Comparison of ENCODE assay signal across 1 cellular context in genomic region chr10:3045471-3046209, GRCh38.
TF ChIP-seq lines count a peak whose summit lies in the region.

No MANE protein-coding gene starts in this region.

TF ChIP-seq in GM23338, 12 proteins besides CTCF, POLR2A, EP300 and RAD21 (continued from another document):
- TF ChIP-seq, protein P1, sequence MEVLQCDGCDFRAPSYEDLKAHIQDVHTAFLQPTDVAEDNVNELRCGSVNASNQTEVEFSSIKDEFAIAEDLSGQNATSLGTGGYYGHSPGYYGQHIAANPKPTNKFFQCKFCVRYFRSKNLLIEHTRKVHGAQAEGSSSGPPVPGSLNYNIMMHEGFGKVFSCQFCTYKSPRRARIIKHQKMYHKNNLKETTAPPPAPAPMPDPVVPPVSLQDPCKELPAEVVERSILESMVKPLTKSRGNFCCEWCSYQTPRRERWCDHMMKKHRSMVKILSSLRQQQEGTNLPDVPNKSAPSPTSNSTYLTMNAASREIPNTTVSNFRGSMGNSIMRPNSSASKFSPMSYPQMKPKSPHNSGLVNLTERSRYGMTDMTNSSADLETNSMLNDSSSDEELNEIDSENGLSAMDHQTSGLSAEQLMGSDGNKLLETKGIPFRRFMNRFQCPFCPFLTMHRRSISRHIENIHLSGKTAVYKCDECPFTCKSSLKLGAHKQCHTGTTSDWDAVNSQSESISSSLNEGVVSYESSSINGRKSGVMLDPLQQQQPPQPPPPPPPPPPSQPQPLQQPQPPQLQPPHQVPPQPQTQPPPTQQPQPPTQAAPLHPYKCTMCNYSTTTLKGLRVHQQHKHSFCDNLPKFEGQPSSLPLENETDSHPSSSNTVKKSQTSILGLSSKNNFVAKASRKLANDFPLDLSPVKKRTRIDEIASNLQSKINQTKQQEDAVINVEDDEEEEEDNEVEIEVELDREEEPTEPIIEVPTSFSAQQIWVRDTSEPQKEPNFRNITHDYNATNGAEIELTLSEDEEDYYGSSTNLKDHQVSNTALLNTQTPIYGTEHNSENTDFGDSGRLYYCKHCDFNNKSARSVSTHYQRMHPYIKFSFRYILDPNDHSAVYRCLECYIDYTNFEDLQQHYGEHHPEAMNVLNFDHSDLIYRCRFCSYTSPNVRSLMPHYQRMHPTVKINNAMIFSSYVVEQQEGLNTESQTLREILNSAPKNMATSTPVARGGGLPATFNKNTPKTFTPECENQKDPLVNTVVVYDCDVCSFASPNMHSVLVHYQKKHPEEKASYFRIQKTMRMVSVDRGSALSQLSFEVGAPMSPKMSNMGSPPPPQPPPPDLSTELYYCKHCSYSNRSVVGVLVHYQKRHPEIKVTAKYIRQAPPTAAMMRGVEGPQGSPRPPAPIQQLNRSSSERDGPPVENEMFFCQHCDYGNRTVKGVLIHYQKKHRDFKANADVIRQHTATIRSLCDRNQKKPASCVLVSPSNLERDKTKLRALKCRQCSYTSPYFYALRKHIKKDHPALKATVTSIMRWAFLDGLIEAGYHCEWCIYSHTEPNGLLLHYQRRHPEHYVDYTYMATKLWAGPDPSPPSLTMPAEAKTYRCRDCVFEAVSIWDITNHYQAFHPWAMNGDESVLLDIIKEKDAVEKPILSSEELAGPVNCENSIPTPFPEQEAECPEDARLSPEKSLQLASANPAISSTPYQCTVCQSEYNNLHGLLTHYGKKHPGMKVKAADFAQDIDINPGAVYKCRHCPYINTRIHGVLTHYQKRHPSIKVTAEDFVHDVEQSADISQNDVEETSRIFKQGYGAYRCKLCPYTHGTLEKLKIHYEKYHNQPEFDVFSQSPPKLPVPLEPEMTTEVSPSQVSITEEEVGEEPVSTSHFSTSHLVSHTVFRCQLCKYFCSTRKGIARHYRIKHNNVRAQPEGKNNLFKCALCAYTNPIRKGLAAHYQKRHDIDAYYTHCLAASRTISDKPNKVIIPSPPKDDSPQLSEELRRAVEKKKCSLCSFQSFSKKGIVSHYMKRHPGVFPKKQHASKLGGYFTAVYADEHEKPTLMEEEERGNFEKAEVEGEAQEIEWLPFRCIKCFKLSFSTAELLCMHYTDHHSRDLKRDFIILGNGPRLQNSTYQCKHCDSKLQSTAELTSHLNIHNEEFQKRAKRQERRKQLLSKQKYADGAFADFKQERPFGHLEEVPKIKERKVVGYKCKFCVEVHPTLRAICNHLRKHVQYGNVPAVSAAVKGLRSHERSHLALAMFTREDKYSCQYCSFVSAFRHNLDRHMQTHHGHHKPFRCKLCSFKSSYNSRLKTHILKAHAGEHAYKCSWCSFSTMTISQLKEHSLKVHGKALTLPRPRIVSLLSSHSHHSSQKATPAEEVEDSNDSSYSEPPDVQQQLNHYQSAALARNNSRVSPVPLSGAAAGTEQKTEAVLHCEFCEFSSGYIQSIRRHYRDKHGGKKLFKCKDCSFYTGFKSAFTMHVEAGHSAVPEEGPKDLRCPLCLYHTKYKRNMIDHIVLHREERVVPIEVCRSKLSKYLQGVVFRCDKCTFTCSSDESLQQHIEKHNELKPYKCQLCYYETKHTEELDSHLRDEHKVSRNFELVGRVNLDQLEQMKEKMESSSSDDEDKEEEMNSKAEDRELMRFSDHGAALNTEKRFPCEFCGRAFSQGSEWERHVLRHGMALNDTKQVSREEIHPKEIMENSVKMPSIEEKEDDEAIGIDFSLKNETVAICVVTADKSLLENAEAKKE (CRISPR knock-in tag; IDR thresholded peaks at IDR 0.05) = no peak
- no peak for TF ChIP-seq STAT1 (IDR thresholded peaks at IDR 0.05; ENCODE audit: unreplicated experiment)
- no peak for TF ChIP-seq EZH2 (IDR thresholded peaks at IDR 0.05; ENCODE audit: low read depth, unreplicated experiment)
- no peak for TF ChIP-seq POLR2AphosphoS5 (IDR thresholded peaks at IDR 0.05; ENCODE audit: low read depth)
- TF ChIP-seq JUNB (IDR thresholded peaks at IDR 0.05; ENCODE audit: unreplicated experiment) = no peak
- no peak for TF ChIP-seq ZNF114 (CRISPR knock-in tag; IDR thresholded peaks at IDR 0.05)
- TF ChIP-seq ZNF331 (CRISPR knock-in tag; IDR thresholded peaks at IDR 0.05; ENCODE audit: low read depth) = no peak
- no peak for TF ChIP-seq EZH2phosphoT487 (IDR thresholded peaks at IDR 0.05; ENCODE audit: unreplicated experiment)
- TF ChIP-seq NANOG (IDR thresholded peaks at IDR 0.05; ENCODE audit: borderline replicate concordance) = no peak
TF ChIP-seq in GM23338: peak in this region for 0.
